Comparison of ENCODE assay signal across 16 cellular contexts in genomic region chr7:45435846-45436245, GRCh38.
A peak's percentile ranks its signal among the peaks of the same experiment; 100 is the strongest.
DNase-seq lines count a peak whose midpoint lies in the region; ATAC-seq and TF ChIP-seq lines count a peak whose summit lies in the region.
"Had no signal": no experiment of that assay in that cellular context is flagged by ENCODE, and none has a peak within 500 bp of the region (broad histone marks: within the 10 kb centered on the region; RNA-seq: fewer than 3 reads in every experiment).

No MANE protein-coding gene starts in this region.

- no peak overlapping the region for H3K9ac ChIP-seq in neural cell (ENCODE audit: low read length)

- H3K9me3 ChIP-seq in neural cell (ENCODE audit: low read length): no peaks in the 10 kb centered on the region

- no peaks in the 10 kb centered on the region for H3K27me3 ChIP-seq in neural cell (ENCODE audit: insufficient read depth, low read depth, low read length)

- no peak overlapping the region for H2AFZ ChIP-seq in neural cell (ENCODE audit: low read depth, low read length)
- H2AFZ ChIP-seq: GM23338 had no signal

- no peaks in the 10 kb centered on the region for H3K36me3 ChIP-seq in neural cell (ENCODE audit: insufficient read depth, low read length)

- no peaks in the 10 kb centered on the region for H3K79me2 ChIP-seq in neural cell (replicated peaks; ENCODE audit: insufficient read depth, low read length)

- H3K4me2 ChIP-seq in neural cell (ENCODE audit: low read length): no peak overlapping the region
- H3K4me2 ChIP-seq: GM23338 had no signal

- ATAC-seq in HG02588 (IDR thresholded peaks at IDR 0.05; ENCODE audit: unreplicated experiment) (no peak), HG02870 (IDR thresholded peaks at IDR 0.05; ENCODE audit: unreplicated experiment) (no peak)
- ATAC-seq: activated CD8-positive, alpha-beta T cell treated with anti-CD3 and anti-CD28 coated beads, Interleukin-2, amount 10 ng/mL, durations not matched to agents 7 days and 5 days; GM23338; stimulated activated naive B cell treated with anti-CD40 and anti-IgM and Interleukin-4, amounts not matched to agents 10 μg/mL and 1 μg/mL and 100 μg/mL, for 72 hours had no signal

- TF ChIP-seq CTCF in choroid plexus epithelial cell (conservative IDR thresholded peaks at IDR 0.05; ENCODE audit: low read depth, low read length) (no peak), neural cell (IDR thresholded peaks at IDR 0.05; ENCODE audit: poor library complexity, severe bottlenecking) (no peak), GM10266 (IDR thresholded peaks at IDR 0.05; ENCODE audit: control insufficient read depth, insufficient read depth, low read depth, missing control alignments) (no peak)

- DNase-seq in EL (peak; percentile 72), NCI-H226 (peak; percentile 63), choroid plexus epithelial cell (ENCODE audit: low read depth) (peak; percentile 80), GM10266 (ENCODE audit: extremely low spot score) (no peak), NCI-H526 treated with DMSO at 0.1 percent for 48 hours (lab: John Stamatoyannopoulos, UW) (no peak)
- DNase-seq: activated CD8-positive, alpha-beta T cell treated with anti-CD3 and anti-CD28 coated beads, Interleukin-2, amount 10 ng/mL, durations not matched to agents 7 days and 5 days; activated naive CD4-positive, alpha-beta T cell treated with anti-CD3 and anti-CD28 coated beads for 36 hours; COR-L47; posterior cingulate gyrus; stimulated activated CD4-positive, alpha-beta T cell treated with anti-CD3 and anti-CD28 coated beads, Interleukin-2, amount 100 ng/mL, for 48 hours; stimulated activated naive B cell treated with anti-CD40 and anti-IgM and Interleukin-4, amounts not matched to agents 10 μg/mL and 1 μg/mL and 100 μg/mL, for 72 hours had no signal

- H4K20me1 ChIP-seq in neural cell (ENCODE audit: insufficient read depth): no peaks in the 10 kb centered on the region

- H3K4me3 ChIP-seq in choroid plexus epithelial cell (ENCODE audit: low read depth, low read length): no peak overlapping the region
- H3K4me3 ChIP-seq in neural cell (ENCODE audit: low read length): no peak overlapping the region
- H3K4me3 ChIP-seq: coronary artery, GM23338 had no signal

- H3K27ac ChIP-seq in neural cell (ENCODE audit: low read length): peak overlapping the region; percentile 85
- H3K27ac ChIP-seq: coronary artery had no signal

- TF ChIP-seq EP300 in neural cell (conservative IDR thresholded peaks at IDR 0.05; ENCODE audit: poor library complexity, severe bottlenecking): no peak

- H3F3A ChIP-seq in neural cell (ENCODE audit: insufficient read depth, low read length, poor library complexity, severe bottlenecking): no peaks in the 10 kb centered on the region

- no peaks in the 10 kb centered on the region for H3K9me2 ChIP-seq in neural cell (ENCODE audit: insufficient read depth, low read length)

- TF ChIP-seq RAD21 in neural cell (conservative IDR thresholded peaks at IDR 0.05): no peak

TF ChIP-seq in neural cell, 6 proteins besides CTCF, POLR2A, EP300 and RAD21:
- TF ChIP-seq EZH2 (IDR thresholded peaks at IDR 0.05; ENCODE audit: borderline replicate concordance, insufficient read depth, low read length, poor library complexity, severe bottlenecking): no peak
- no peak for TF ChIP-seq MXI1 (conservative IDR thresholded peaks at IDR 0.05; ENCODE audit: poor library complexity, severe bottlenecking)
- TF ChIP-seq, protein P1, sequence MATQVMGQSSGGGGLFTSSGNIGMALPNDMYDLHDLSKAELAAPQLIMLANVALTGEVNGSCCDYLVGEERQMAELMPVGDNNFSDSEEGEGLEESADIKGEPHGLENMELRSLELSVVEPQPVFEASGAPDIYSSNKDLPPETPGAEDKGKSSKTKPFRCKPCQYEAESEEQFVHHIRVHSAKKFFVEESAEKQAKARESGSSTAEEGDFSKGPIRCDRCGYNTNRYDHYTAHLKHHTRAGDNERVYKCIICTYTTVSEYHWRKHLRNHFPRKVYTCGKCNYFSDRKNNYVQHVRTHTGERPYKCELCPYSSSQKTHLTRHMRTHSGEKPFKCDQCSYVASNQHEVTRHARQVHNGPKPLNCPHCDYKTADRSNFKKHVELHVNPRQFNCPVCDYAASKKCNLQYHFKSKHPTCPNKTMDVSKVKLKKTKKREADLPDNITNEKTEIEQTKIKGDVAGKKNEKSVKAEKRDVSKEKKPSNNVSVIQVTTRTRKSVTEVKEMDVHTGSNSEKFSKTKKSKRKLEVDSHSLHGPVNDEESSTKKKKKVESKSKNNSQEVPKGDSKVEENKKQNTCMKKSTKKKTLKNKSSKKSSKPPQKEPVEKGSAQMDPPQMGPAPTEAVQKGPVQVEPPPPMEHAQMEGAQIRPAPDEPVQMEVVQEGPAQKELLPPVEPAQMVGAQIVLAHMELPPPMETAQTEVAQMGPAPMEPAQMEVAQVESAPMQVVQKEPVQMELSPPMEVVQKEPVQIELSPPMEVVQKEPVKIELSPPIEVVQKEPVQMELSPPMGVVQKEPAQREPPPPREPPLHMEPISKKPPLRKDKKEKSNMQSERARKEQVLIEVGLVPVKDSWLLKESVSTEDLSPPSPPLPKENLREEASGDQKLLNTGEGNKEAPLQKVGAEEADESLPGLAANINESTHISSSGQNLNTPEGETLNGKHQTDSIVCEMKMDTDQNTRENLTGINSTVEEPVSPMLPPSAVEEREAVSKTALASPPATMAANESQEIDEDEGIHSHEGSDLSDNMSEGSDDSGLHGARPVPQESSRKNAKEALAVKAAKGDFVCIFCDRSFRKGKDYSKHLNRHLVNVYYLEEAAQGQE (IDR thresholded peaks at IDR 0.05; ENCODE audit: borderline replicate concordance): no peak
- TF ChIP-seq POLR2AphosphoS5 (IDR thresholded peaks at IDR 0.05): no peak
- no peak for TF ChIP-seq TAF1 (IDR thresholded peaks at IDR 0.05; ENCODE audit: low read depth)
- TF ChIP-seq SMC3 (conservative IDR thresholded peaks at IDR 0.05; ENCODE audit: poor library complexity): no peak
TF ChIP-seq in neural cell: peak in this region for 0.

Comparison
In these comparisons a context has a peak if more than half of its experiments do, and no peak if none do; other contexts are left out.
1. DNase-seq: peak in EL (single experiment), NCI-H226 (single experiment) and choroid plexus epithelial cell (single experiment); none in GM10266 (single experiment) and NCI-H526 treated with DMSO at 0.1 percent for 48 hours (single experiment).